8 cellular contexts compared by ENCODE assay signal in the genomic region with DNA sequence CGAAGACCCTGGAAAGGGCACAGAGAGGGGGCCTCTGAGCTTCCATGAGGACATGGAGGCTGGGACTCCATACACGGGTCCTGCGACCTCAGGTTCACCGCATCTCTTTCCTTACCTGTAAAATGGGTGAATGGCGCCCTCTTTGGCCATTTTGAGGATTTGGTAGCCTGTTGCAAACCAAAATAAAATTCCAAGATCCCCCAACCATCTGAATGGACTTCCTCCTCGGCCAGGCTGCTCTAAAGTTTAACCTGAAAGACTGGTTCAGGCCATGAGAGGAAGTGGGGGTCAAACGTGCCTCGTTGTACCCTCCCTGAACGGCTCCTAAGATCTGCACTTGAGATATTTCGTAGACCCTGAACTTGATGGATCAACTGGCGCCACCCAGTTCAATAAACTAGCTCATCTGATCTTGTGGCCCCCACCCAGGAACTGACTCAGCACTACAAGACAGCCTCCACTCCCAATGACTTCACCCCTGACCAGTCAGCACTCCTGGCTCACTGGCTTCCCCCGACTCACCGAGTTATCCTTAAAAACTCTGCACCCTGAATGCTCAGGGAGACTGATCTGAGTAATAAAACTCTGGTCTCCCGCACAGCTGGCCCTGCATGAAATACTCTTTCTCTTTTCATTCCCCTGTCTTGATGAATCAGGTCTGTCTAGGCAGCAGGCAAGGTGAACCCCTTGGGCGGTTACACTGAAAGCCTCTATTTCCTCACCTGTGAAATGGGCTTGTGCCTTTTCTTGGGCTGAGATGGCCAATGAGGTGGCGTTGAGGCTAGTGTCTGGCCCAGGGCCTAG. TPM values are rescaled to one million over a fixed set of nuclear protein-coding genes. Genes with fewer than 3 reads are reported as not detected.
DNase-seq lines count a peak whose midpoint lies in the region; ATAC-seq and TF ChIP-seq lines count a peak whose summit lies in the region.

No MANE protein-coding gene starts in this region.

- H4K91ac ChIP-seq in neuronal stem cell (ENCODE audit: low read depth, low read length, poor library complexity): no peak overlapping the region

- H2BK15ac ChIP-seq in neuronal stem cell (ENCODE audit: low read length): no peak overlapping the region

- no peak overlapping the region for H2AFZ ChIP-seq in neuronal stem cell (ENCODE audit: low read length)

- H2BK12ac ChIP-seq in neuronal stem cell (ENCODE audit: low read length): no peak overlapping the region

- no peaks in the 10 kb centered on the region for H3K36me3 Mint-ChIP-seq in effector memory CD8-positive, alpha-beta T cell (ENCODE audit: insufficient read depth)
- no peaks in the 10 kb centered on the region for H3K36me3 Mint-ChIP-seq in immature natural killer cell

- no peak overlapping the region for H3K18ac ChIP-seq in neuronal stem cell (ENCODE audit: low read length)

- DNase-seq in ELR (ENCODE audit: low read depth) (peak; percentile 93), LNCaP clone FGC (ENCODE audit: low read depth) (no peak), choroid plexus epithelial cell (ENCODE audit: low read depth) (peak; percentile 60), neuronal stem cell (ENCODE audit: low spot score) (peak; percentile 17), SHP77 treated with DMSO at 0.1 percent for 48 hours (lab: John Stamatoyannopoulos, UW) (no peak), NCI-H1105 treated with DMSO at 0.1 percent for 48 hours (lab: John Stamatoyannopoulos, UW) (no peak), immature natural killer cell (no peak)
- DNase-seq in effector memory CD8-positive, alpha-beta T cell: no peak

- no peaks in the 10 kb centered on the region for H3K9me3 ChIP-seq in neuronal stem cell (replicated peaks in 1 of 2; ENCODE audit: control insufficient read depth in 2 of 2, insufficient read depth in 1 of 2, low read depth in 1 of 2, low read length in 2 of 2)

- H3K27ac Mint-ChIP-seq in effector memory CD8-positive, alpha-beta T cell: no peak overlapping the region
- no peak overlapping the region for H3K27ac Mint-ChIP-seq in immature natural killer cell

- H3K9ac ChIP-seq in neuronal stem cell (ENCODE audit: low read depth, low read length, poor library complexity): no peak overlapping the region

- H3K4ac ChIP-seq in neuronal stem cell (ENCODE audit: low read length): no peak overlapping the region

- H2BK120ac ChIP-seq in neuronal stem cell (ENCODE audit: low read depth, low read length): no peak overlapping the region

- H3K4me3 Mint-ChIP-seq in effector memory CD8-positive, alpha-beta T cell: no peak overlapping the region
- no peak overlapping the region for H3K4me3 Mint-ChIP-seq in immature natural killer cell

- H3K4me2 ChIP-seq in neuronal stem cell (ENCODE audit: insufficient read depth, low read length, poor library complexity, severe bottlenecking): no peak overlapping the region

- peaks cover 17 to 32% of the 10 kb centered on the region in 2 donors for H3K27me3 Mint-ChIP-seq in effector memory CD8-positive, alpha-beta T cell
- peaks cover 0 to 4% (median 1%) of the 10 kb centered on the region in 3 donors for H3K27me3 Mint-ChIP-seq in immature natural killer cell (ENCODE audit: low read depth in 3 of 3)

- no peaks in the 10 kb centered on the region for H3K36me3 ChIP-seq in neuronal stem cell (replicated peaks in 1 of 2; ENCODE audit: control insufficient read depth in 2 of 2, insufficient read depth in 2 of 2, low read length in 2 of 2)

- no peaks in the 10 kb centered on the region for H3K79me1 ChIP-seq in neuronal stem cell (ENCODE audit: low read depth, low read length)

- ATAC-seq in effector memory CD8-positive, alpha-beta T cell (replicated peaks): no peak

- H2AK5ac ChIP-seq in neuronal stem cell (ENCODE audit: low read depth, low read length): peak overlapping the region; percentile 80

- H4K8ac ChIP-seq in neuronal stem cell (ENCODE audit: low read depth, low read length): no peak overlapping the region

- no peak overlapping the region for H3K27ac ChIP-seq in neuronal stem cell (replicated peaks; ENCODE audit: low read length)

- TF ChIP-seq CTCF in LNCaP clone FGC (IDR thresholded peaks at IDR 0.05; ENCODE audit: control insufficient read depth, extremely low read depth, insufficient read depth): peak; percentile 37
- TF ChIP-seq CTCF in choroid plexus epithelial cell (conservative IDR thresholded peaks at IDR 0.05; ENCODE audit: low read depth, low read length): peak; percentile 59

- WGBS in neuronal stem cell (ENCODE audit: extremely low coverage in 2 of 2, insufficient read length in 2 of 2, insufficient replicate concordance in 1 of 2), 2 donors: no CpG with 5 or more reads among the region's 16 CpGs

- no peaks in the 10 kb centered on the region for H3K4me1 Mint-ChIP-seq in effector memory CD8-positive, alpha-beta T cell (ENCODE audit: low read depth in 2 of 2)
- no peaks in the 10 kb centered on the region for H3K4me1 Mint-ChIP-seq in immature natural killer cell

- H3K27me3 ChIP-seq in neuronal stem cell (ENCODE audit: control insufficient read depth in 3 of 3, insufficient read depth in 3 of 3, low read depth in 1 of 3, low read length in 3 of 3): peaks cover 0 to 17% (median 0%) of the 10 kb centered on the region in 3 experiments

- no peak overlapping the region for H3K23ac ChIP-seq in neuronal stem cell (ENCODE audit: low read depth, low read length, poor library complexity)

- H2BK5ac ChIP-seq in neuronal stem cell (ENCODE audit: low read length): no peak overlapping the region

- H3K4me1 ChIP-seq in neuronal stem cell (ENCODE audit: control insufficient read depth in 2 of 2, insufficient read depth in 1 of 2, low read depth in 1 of 2, low read length in 2 of 2): no peaks in the 10 kb centered on the region

- H3K14ac ChIP-seq in neuronal stem cell (ENCODE audit: low read length): no peak overlapping the region

- H3K4me3 ChIP-seq in LNCaP clone FGC (ENCODE audit: low read depth, low read length) (no peak overlapping the region), choroid plexus epithelial cell (ENCODE audit: low read depth, low read length) (no peak overlapping the region), neuronal stem cell (ENCODE audit: low read length in 2 of 2) (no peak overlapping the region)

- no peaks in the 10 kb centered on the region for H3K9me3 Mint-ChIP-seq in effector memory CD8-positive, alpha-beta T cell
- no peaks in the 10 kb centered on the region for H3K9me3 Mint-ChIP-seq in immature natural killer cell

RNA-seq across cellular contexts. Expression of gene GPR78, which starts 32.9 kb away (rescaled TPM):
- 0.22 TPM for polyA plus RNA-seq in neuronal stem cell (2013, experiment 1 of 2)
- polyA plus RNA-seq in neuronal stem cell (2013, experiment 2 of 2): 0.15 TPM
- polyA plus RNA-seq in immature natural killer cell: not detected

RNA-seq across cellular contexts. Expression of gene CPZ, which starts 45.3 kb away (rescaled TPM):
- 6.7 TPM for polyA plus RNA-seq in neuronal stem cell (2013, experiment 1 of 2)
- 6.7 TPM for polyA plus RNA-seq in neuronal stem cell (2013, experiment 2 of 2)
- polyA plus RNA-seq in immature natural killer cell: not detected

Comparison
In these comparisons a context has a peak if more than half of its experiments do, and no peak if none do; other contexts are left out.
1. DNase-seq: peak in ELR (single experiment), choroid plexus epithelial cell (single experiment) and neuronal stem cell (single experiment); none in LNCaP clone FGC (single experiment), SHP77 treated with DMSO at 0.1 percent for 48 hours (single experiment), NCI-H1105 treated with DMSO at 0.1 percent for 48 hours (single experiment), effector memory CD8-positive, alpha-beta T cell (0 of 3) and immature natural killer cell (0 of 3).